Comparison of ENCODE assay signal across 1 cellular context in the genomic region with DNA sequence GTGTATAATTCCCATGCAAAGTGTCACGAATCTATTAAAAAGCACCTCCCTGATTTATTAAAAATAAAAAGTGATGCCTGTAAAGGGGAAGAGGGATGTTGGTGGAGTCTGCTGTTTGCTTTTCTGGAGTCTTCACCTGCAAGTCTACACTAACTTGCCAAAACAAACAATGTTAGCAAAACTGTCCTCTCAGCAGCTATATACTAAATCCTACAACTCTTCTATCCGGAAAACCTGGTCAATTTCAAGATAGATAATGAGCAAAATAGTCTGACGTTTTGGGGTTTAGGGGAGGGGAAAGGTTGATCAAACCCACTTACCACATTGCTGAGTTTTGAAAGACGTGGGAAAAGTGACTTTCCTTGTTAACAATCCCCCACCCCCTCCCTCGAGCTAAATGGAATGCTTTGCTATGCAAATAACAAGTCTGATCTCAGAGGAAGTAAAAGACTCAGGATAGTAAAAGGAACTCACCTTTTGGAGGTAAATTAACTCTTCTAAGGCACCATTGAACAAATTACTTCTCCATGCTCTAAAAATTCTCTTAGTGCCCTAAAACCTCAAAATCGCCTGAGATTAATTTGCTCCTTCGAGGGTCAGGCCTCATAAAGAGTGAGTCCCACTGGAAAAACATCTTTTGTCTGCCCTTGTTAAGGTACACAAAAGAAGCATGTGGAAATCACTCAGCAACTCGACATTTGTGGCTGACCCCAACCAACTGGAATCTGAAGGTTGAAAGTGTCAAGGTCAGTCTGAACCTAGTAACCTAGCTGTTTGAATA.
TF ChIP-seq lines count a peak whose summit lies in the region.

No MANE protein-coding gene starts in this region.

TF ChIP-seq in HepG2, 621 proteins besides CTCF, POLR2A, EP300 and RAD21 (continued from another document and continues in another):
- no peak for TF ChIP-seq MEIS1 (CRISPR knock-in tag; IDR thresholded peaks at IDR 0.05; ENCODE audit: borderline replicate concordance)
- TF ChIP-seq RBAK (CRISPR knock-in tag; IDR thresholded peaks at IDR 0.05) = no peak
- no peak for TF ChIP-seq AGO2 (optimal IDR thresholded peaks at IDR 0.05; ENCODE audit: low read depth, low read length)
- TF ChIP-seq, protein P1, sequence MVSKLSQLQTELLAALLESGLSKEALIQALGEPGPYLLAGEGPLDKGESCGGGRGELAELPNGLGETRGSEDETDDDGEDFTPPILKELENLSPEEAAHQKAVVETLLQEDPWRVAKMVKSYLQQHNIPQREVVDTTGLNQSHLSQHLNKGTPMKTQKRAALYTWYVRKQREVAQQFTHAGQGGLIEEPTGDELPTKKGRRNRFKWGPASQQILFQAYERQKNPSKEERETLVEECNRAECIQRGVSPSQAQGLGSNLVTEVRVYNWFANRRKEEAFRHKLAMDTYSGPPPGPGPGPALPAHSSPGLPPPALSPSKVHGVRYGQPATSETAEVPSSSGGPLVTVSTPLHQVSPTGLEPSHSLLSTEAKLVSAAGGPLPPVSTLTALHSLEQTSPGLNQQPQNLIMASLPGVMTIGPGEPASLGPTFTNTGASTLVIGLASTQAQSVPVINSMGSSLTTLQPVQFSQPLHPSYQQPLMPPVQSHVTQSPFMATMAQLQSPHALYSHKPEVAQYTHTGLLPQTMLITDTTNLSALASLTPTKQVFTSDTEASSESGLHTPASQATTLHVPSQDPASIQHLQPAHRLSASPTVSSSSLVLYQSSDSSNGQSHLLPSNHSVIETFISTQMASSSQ (IDR thresholded peaks at IDR 0.05; ENCODE audit: low read depth) = peak; percentile 16; the same call in 1 of the 2 replicates
- TF ChIP-seq, protein P1 (CRISPR knock-in tag; IDR thresholded peaks at IDR 0.05; ENCODE audit: borderline replicate concordance) = peak; percentile 40; the same call in 1 of the 2 replicates
- TF ChIP-seq, protein P2, sequence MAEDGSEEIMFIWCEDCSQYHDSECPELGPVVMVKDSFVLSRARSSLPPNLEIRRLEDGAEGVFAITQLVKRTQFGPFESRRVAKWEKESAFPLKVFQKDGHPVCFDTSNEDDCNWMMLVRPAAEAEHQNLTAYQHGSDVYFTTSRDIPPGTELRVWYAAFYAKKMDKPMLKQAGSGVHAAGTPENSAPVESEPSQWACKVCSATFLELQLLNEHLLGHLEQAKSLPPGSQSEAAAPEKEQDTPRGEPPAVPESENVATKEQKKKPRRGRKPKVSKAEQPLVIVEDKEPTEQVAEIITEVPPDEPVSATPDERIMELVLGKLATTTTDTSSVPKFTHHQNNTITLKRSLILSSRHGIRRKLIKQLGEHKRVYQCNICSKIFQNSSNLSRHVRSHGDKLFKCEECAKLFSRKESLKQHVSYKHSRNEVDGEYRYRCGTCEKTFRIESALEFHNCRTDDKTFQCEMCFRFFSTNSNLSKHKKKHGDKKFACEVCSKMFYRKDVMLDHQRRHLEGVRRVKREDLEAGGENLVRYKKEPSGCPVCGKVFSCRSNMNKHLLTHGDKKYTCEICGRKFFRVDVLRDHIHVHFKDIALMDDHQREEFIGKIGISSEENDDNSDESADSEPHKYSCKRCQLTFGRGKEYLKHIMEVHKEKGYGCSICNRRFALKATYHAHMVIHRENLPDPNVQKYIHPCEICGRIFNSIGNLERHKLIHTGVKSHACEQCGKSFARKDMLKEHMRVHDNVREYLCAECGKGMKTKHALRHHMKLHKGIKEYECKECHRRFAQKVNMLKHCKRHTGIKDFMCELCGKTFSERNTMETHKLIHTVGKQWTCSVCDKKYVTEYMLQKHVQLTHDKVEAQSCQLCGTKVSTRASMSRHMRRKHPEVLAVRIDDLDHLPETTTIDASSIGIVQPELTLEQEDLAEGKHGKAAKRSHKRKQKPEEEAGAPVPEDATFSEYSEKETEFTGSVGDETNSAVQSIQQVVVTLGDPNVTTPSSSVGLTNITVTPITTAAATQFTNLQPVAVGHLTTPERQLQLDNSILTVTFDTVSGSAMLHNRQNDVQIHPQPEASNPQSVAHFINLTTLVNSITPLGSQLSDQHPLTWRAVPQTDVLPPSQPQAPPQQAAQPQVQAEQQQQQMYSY (CRISPR knock-in tag; IDR thresholded peaks at IDR 0.05) = no peak
- TF ChIP-seq, protein P3, sequence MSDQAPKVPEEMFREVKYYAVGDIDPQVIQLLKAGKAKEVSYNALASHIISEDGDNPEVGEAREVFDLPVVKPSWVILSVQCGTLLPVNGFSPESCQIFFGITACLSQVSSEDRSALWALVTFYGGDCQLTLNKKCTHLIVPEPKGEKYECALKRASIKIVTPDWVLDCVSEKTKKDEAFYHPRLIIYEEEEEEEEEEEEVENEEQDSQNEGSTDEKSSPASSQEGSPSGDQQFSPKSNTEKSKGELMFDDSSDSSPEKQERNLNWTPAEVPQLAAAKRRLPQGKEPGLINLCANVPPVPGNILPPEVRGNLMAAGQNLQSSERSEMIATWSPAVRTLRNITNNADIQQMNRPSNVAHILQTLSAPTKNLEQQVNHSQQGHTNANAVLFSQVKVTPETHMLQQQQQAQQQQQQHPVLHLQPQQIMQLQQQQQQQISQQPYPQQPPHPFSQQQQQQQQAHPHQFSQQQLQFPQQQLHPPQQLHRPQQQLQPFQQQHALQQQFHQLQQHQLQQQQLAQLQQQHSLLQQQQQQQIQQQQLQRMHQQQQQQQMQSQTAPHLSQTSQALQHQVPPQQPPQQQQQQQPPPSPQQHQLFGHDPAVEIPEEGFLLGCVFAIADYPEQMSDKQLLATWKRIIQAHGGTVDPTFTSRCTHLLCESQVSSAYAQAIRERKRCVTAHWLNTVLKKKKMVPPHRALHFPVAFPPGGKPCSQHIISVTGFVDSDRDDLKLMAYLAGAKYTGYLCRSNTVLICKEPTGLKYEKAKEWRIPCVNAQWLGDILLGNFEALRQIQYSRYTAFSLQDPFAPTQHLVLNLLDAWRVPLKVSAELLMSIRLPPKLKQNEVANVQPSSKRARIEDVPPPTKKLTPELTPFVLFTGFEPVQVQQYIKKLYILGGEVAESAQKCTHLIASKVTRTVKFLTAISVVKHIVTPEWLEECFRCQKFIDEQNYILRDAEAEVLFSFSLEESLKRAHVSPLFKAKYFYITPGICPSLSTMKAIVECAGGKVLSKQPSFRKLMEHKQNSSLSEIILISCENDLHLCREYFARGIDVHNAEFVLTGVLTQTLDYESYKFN (CRISPR knock-in tag; conservative IDR thresholded peaks at IDR 0.05) = peak; percentile 78
- no peak for TF ChIP-seq WIZ (CRISPR knock-in tag; IDR thresholded peaks at IDR 0.05)
- no peak for TF ChIP-seq SMAD1 (CRISPR knock-in tag; IDR thresholded peaks at IDR 0.05; ENCODE audit: borderline replicate concordance, low read depth)
- peak; percentile 63; the same call in 1 of the 2 replicates for TF ChIP-seq SOX13 (IDR thresholded peaks at IDR 0.05)
- peak in 1 of 2 experiments; percentile 94; a peak in 2 of 4 replicates for TF ChIP-seq SOX13 (CRISPR knock-in tag; conservative IDR thresholded peaks at IDR 0.05 in 1 of 2, IDR thresholded peaks at IDR 0.05 in 1 of 2)
- peak; percentile 94 for TF ChIP-seq NR2F2 (IDR thresholded peaks at IDR 0.05; ENCODE audit: borderline replicate concordance, low read depth)
- TF ChIP-seq KDM2A (CRISPR knock-in tag; IDR thresholded peaks at IDR 0.05; ENCODE audit: borderline replicate concordance, low read depth) = no peak
- no peak for TF ChIP-seq ZFP36 (IDR thresholded peaks at IDR 0.05; ENCODE audit: borderline replicate concordance, low read depth, low read length, partially characterized antibody)
- TF ChIP-seq ZNF317 (CRISPR knock-in tag; IDR thresholded peaks at IDR 0.05) = no peak
- TF ChIP-seq FOXK1 (CRISPR knock-in tag; IDR thresholded peaks at IDR 0.05; ENCODE audit: borderline replicate concordance, low read depth) = peak; percentile 34; the same call in 1 of the 2 replicates
- TF ChIP-seq ZNF709 (CRISPR knock-in tag; IDR thresholded peaks at IDR 0.05) = peak; percentile 62; the same call in 1 of the 2 replicates
- TF ChIP-seq ZNF33B (CRISPR knock-in tag; IDR thresholded peaks at IDR 0.05) = no peak
- TF ChIP-seq, protein P4, sequence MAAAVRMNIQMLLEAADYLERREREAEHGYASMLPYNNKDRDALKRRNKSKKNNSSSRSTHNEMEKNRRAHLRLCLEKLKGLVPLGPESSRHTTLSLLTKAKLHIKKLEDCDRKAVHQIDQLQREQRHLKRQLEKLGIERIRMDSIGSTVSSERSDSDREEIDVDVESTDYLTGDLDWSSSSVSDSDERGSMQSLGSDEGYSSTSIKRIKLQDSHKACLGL (CRISPR knock-in tag; IDR thresholded peaks at IDR 0.05) = no peak
- TF ChIP-seq, protein P5, sequence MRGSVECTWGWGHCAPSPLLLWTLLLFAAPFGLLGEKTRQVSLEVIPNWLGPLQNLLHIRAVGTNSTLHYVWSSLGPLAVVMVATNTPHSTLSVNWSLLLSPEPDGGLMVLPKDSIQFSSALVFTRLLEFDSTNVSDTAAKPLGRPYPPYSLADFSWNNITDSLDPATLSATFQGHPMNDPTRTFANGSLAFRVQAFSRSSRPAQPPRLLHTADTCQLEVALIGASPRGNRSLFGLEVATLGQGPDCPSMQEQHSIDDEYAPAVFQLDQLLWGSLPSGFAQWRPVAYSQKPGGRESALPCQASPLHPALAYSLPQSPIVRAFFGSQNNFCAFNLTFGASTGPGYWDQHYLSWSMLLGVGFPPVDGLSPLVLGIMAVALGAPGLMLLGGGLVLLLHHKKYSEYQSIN (CRISPR knock-in tag; IDR thresholded peaks at IDR 0.05; ENCODE audit: borderline replicate concordance) = no peak
- no peak for TF ChIP-seq ZNF816 (CRISPR knock-in tag; IDR thresholded peaks at IDR 0.05; ENCODE audit: borderline replicate concordance)
- TF ChIP-seq, protein P6, sequence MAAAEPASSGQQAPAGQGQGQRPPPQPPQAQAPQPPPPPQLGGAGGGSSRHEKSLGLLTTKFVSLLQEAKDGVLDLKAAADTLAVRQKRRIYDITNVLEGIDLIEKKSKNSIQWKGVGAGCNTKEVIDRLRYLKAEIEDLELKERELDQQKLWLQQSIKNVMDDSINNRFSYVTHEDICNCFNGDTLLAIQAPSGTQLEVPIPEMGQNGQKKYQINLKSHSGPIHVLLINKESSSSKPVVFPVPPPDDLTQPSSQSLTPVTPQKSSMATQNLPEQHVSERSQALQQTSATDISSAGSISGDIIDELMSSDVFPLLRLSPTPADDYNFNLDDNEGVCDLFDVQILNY (CRISPR knock-in tag; conservative IDR thresholded peaks at IDR 0.05) = no peak
- TF ChIP-seq, protein P7, sequence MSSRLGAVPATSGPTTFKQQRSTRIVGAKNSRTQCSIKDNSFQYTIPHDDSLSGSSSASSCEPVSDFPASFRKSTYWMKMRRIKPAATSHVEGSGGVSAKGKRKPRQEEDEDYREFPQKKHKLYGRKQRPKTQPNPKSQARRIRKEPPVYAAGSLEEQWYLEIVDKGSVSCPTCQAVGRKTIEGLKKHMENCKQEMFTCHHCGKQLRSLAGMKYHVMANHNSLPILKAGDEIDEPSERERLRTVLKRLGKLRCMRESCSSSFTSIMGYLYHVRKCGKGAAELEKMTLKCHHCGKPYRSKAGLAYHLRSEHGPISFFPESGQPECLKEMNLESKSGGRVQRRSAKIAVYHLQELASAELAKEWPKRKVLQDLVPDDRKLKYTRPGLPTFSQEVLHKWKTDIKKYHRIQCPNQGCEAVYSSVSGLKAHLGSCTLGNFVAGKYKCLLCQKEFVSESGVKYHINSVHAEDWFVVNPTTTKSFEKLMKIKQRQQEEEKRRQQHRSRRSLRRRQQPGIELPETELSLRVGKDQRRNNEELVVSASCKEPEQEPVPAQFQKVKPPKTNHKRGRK (CRISPR knock-in tag; IDR thresholded peaks at IDR 0.05) = no peak
- no peak for TF ChIP-seq YY1 (IDR thresholded peaks at IDR 0.05; ENCODE audit: insufficient read depth, insufficient replicate concordance, low read depth, low read length)
- TF ChIP-seq, protein P8, sequence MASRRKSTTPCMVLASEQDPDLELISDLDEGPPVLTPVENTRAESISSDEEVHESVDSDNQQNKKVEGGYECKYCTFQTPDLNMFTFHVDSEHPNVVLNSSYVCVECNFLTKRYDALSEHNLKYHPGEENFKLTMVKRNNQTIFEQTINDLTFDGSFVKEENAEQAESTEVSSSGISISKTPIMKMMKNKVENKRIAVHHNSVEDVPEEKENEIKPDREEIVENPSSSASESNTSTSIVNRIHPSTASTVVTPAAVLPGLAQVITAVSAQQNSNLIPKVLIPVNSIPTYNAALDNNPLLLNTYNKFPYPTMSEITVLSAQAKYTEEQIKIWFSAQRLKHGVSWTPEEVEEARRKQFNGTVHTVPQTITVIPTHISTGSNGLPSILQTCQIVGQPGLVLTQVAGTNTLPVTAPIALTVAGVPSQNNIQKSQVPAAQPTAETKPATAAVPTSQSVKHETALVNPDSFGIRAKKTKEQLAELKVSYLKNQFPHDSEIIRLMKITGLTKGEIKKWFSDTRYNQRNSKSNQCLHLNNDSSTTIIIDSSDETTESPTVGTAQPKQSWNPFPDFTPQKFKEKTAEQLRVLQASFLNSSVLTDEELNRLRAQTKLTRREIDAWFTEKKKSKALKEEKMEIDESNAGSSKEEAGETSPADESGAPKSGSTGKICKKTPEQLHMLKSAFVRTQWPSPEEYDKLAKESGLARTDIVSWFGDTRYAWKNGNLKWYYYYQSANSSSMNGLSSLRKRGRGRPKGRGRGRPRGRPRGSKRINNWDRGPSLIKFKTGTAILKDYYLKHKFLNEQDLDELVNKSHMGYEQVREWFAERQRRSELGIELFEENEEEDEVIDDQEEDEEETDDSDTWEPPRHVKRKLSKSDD (CRISPR knock-in tag; IDR thresholded peaks at IDR 0.05; ENCODE audit: low read depth) = no peak
- peak; percentile 62; the same call in 1 of the 2 replicates for TF ChIP-seq MIXL1 (CRISPR knock-in tag; IDR thresholded peaks at IDR 0.05)
- TF ChIP-seq ZNF605 (CRISPR knock-in tag; IDR thresholded peaks at IDR 0.05) = 0 out of 2 replicates have a peak, but pooled peaks have one; percentile 25
- TF ChIP-seq CREM (IDR thresholded peaks at IDR 0.05) = peak; percentile 29; the same call in 1 of the 2 replicates
- no peak for TF ChIP-seq CREM (CRISPR knock-in tag; IDR thresholded peaks at IDR 0.05)
- TF ChIP-seq FOSL1 (CRISPR knock-in tag; IDR thresholded peaks at IDR 0.05; ENCODE audit: borderline replicate concordance) = no peak
- TF ChIP-seq DR1 (CRISPR knock-in tag; IDR thresholded peaks at IDR 0.05) = no peak
- TF ChIP-seq ZNF263 (CRISPR knock-in tag; IDR thresholded peaks at IDR 0.05) = no peak
- TF ChIP-seq ZNF3 (CRISPR knock-in tag; IDR thresholded peaks at IDR 0.05) = no peak
- TF ChIP-seq ZNF382 (CRISPR knock-in tag; IDR thresholded peaks at IDR 0.05; ENCODE audit: borderline replicate concordance) = no peak
- no peak for TF ChIP-seq ZSCAN20 (CRISPR knock-in tag; IDR thresholded peaks at IDR 0.05; ENCODE audit: borderline replicate concordance)
- TF ChIP-seq BRCA1 (CRISPR knock-in tag; IDR thresholded peaks at IDR 0.05) = 0 out of 2 replicates have a peak, but pooled peaks have one; percentile 45
- peak; percentile 44 for TF ChIP-seq NCOR1 (IDR thresholded peaks at IDR 0.05; ENCODE audit: borderline replicate concordance, low read length)
- no peak for TF ChIP-seq CC2D1A (CRISPR knock-in tag; IDR thresholded peaks at IDR 0.05)
- TF ChIP-seq CBFB (CRISPR knock-in tag; IDR thresholded peaks at IDR 0.05) = no peak
- TF ChIP-seq ZBTB7B (CRISPR knock-in tag; IDR thresholded peaks at IDR 0.05) = no peak; the same call in none of the 2 replicates
- no peak for TF ChIP-seq SMC3 (IDR thresholded peaks at IDR 0.05; ENCODE audit: low read length)
